8 cellular contexts compared by ENCODE assay signal in the genomic region with DNA sequence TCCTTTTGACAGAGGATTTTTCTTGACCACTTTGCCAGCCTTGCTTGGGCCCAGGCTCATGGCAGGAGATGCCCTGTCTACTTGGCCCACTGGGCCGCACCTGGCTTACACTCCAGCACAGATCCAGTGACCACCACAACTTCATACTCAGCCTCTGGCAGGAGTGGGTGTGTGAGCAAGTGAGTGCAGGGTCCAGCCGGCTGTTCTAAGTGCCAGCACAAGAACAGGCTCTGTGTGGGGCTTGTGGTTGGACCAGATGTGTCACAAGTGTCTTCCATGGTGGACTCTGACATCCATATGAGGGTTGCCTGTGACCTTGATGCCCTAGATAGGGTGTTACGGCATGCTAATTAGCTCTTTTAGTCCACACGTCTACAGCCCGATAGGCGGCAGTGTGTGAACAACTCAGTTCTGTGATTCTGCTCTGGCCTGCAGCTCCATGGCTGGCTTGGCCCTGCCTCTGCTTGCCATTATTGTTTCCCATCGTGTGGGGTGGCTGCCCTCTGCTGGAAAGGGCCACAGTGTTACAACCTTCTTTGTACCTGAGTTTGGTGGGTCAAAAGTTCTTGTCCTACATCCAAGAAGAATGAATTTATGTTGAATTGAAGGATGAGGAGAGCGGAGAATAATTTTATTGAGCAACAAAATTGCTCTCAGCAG.
DNase-seq lines count a peak whose midpoint lies in the region; ATAC-seq lines count a peak whose summit lies in the region.

No MANE protein-coding gene starts in this region.

- peak; percentile 53 for DNase-seq in activated CD4-positive, alpha-beta T cell treated with anti-CD3 and anti-CD28 coated beads for 48 hours
- no peak for DNase-seq in activated CD4-positive, alpha-beta T cell treated with anti-CD3 and anti-CD28 coated beads, Interleukin-2, amount 50 U/mL, for 1 hour
- DNase-seq in SK-MEL-5 (ENCODE audit: low read depth, low spot score) (peak; percentile 94), fibroblast of gingiva (ENCODE audit: low read depth) (peak; percentile 22), sciatic nerve (ENCODE audit: low spot score) (peak; percentile 56), NCI-H2107 (lab: John Stamatoyannopoulos, UW) (no peak)

- intact Hi-C loops in sciatic nerve (cut with DNase I) = no loop called here

- in situ Hi-C loops in SK-MEL-5 (cut with HindIII; ENCODE audit: low pct_unique_long_range_greater_than_20kb, low sequenced_read_pairs) = no loop called here

- peak; percentile 80 for ATAC-seq in GM21576 (IDR thresholded peaks at IDR 0.05; ENCODE audit: unreplicated experiment)
- ATAC-seq in HG03575 (IDR thresholded peaks at IDR 0.05; ENCODE audit: extremely low read depth, insufficient number of reproducible peaks, low FRiP score, unreplicated experiment) = peak; percentile 95
- ATAC-seq in sciatic nerve = no peak

Comparison
In these comparisons a context has a peak if more than half of its experiments do, and no peak if none do; other contexts are left out.
1. DNase-seq: peak in activated CD4-positive, alpha-beta T cell treated with anti-CD3 and anti-CD28 coated beads for 48 hours (single experiment), SK-MEL-5 (single experiment), fibroblast of gingiva (single experiment) and sciatic nerve (single experiment); none in activated CD4-positive, alpha-beta T cell treated with anti-CD3 and anti-CD28 coated beads, Interleukin-2, amount 50 U/mL, for 1 hour (single experiment) and NCI-H2107 (single experiment).